In genomic region chr21:39474545-39474944, GRCh38 we compare ENCODE assay signal across 9 cellular contexts. TPM values are rescaled to one million over a fixed set of nuclear protein-coding genes. Genes with fewer than 3 reads are reported as not detected.
"Had no signal": no experiment of that assay in that cellular context is flagged by ENCODE, and none has a peak within 500 bp of the region (broad histone marks: within the 10 kb centered on the region; RNA-seq: fewer than 3 reads in every experiment).

No MANE protein-coding gene starts in this region.

- DNase-seq: IMR-90, KBM-7, KG1 had no signal

- H3K9me3 Mint-ChIP-seq: IgD-negative memory B cell had no signal

- H3K4me1 Mint-ChIP-seq: IgD-negative memory B cell had no signal

- H3K27ac ChIP-seq: HL-60, KMS-11 had no signal

- ATAC-seq: HepG2 had no signal

- H3K9ac ChIP-seq: KMS-11 had no signal

- H3K4me2 ChIP-seq: KMS-11 had no signal

- H3K4me3 Mint-ChIP-seq: IgD-negative memory B cell had no signal

- H3K27ac Mint-ChIP-seq: IgD-negative memory B cell had no signal

- FAIRE-seq: HepG2, HTR-8/SVneo had no signal

RNA-seq across cellular contexts. Expression of gene SH3BGR, which starts 22.8 kb away (rescaled TPM):
- total RNA-seq: HepG2, HT-29 had no signal

RNA-seq across cellular contexts. Expression of gene LCA5L, which starts 29.0 kb away (rescaled TPM):
- total RNA-seq: HT-29 had no signal
- polyA plus RNA-seq: IgD-negative memory B cell had no signal
